In genomic region chr3:10459954-10460754, GRCh38 we compare ENCODE assay signal across 9 cellular contexts. TPM values are rescaled to one million over a fixed set of nuclear protein-coding genes. Genes with fewer than 3 reads are reported as not detected.
DNase-seq lines count a peak whose midpoint lies in the region; ATAC-seq, FAIRE-seq and TF ChIP-seq lines count a peak whose summit lies in the region.
"Had no signal": no experiment of that assay in that cellular context is flagged by ENCODE, and none has a peak within 500 bp of the region (broad histone marks: within the 10 kb centered on the region; RNA-seq: fewer than 3 reads in every experiment).

No MANE protein-coding gene starts in this region.

- no peak overlapping the region for H3K4me3 ChIP-seq in astrocyte of the cerebellum (ENCODE audit: low read depth, low read length)
- no peak overlapping the region for H3K4me3 ChIP-seq in kidney epithelial cell (ENCODE audit: low read depth, low read length)

- no peak for FAIRE-seq in RCC 7860 (lab: Jason Lieb, UNC)
- FAIRE-seq: A204.1 had no signal

- TF ChIP-seq CTCF in astrocyte of the cerebellum (IDR thresholded peaks at IDR 0.05; ENCODE audit: low read depth, low read length, missing control alignments): no peak
- TF ChIP-seq CTCF in kidney epithelial cell (IDR thresholded peaks at IDR 0.05; ENCODE audit: insufficient read depth, low read length, poor library complexity, severe bottlenecking): no peak

- DNase-seq in DMS53 (lab: John Stamatoyannopoulos, UW) (peak; percentile 51), DMS53 treated with DMSO at 0.1 percent for 48 hours (lab: John Stamatoyannopoulos, UW; ENCODE audit: unreplicated experiment) (no peak), RCC 7860 (ENCODE audit: low spot score) (peak; percentile 41), astrocyte of the cerebellum (ENCODE audit: low read depth) (peak; percentile 90), kidney epithelial cell (ENCODE audit: low read depth) (peak; percentile 53)
- peak; percentile 7 to 57 (median 22) for DNase-seq in stimulated activated naive CD4-positive, alpha-beta T cell (lab: John Stamatoyannopoulos, UW)

- in situ Hi-C loops in astrocyte of the cerebellum (cut with HindIII; ENCODE audit: low sequenced_read_pairs): no loop called here

- ATAC-seq in GM18520 (IDR thresholded peaks at IDR 0.05; ENCODE audit: unreplicated experiment) (no peak), GM18517 (IDR thresholded peaks at IDR 0.05; ENCODE audit: unreplicated experiment) (no peak)

- H3K27me3 ChIP-seq in kidney epithelial cell (ENCODE audit: control insufficient read depth, insufficient read depth, low read length): no peaks in the 10 kb centered on the region

- H3K36me3 ChIP-seq in kidney epithelial cell (ENCODE audit: control insufficient read depth, insufficient read depth, low read length): no peaks in the 10 kb centered on the region

RNA-seq across cellular contexts. Expression of gene ATP2B2, which starts 45.2 kb away (rescaled TPM):
- not detected in 2 replicates for total RNA-seq in kidney epithelial cell
